ENCODE assay signal across 1 cellular context in the genomic region with DNA sequence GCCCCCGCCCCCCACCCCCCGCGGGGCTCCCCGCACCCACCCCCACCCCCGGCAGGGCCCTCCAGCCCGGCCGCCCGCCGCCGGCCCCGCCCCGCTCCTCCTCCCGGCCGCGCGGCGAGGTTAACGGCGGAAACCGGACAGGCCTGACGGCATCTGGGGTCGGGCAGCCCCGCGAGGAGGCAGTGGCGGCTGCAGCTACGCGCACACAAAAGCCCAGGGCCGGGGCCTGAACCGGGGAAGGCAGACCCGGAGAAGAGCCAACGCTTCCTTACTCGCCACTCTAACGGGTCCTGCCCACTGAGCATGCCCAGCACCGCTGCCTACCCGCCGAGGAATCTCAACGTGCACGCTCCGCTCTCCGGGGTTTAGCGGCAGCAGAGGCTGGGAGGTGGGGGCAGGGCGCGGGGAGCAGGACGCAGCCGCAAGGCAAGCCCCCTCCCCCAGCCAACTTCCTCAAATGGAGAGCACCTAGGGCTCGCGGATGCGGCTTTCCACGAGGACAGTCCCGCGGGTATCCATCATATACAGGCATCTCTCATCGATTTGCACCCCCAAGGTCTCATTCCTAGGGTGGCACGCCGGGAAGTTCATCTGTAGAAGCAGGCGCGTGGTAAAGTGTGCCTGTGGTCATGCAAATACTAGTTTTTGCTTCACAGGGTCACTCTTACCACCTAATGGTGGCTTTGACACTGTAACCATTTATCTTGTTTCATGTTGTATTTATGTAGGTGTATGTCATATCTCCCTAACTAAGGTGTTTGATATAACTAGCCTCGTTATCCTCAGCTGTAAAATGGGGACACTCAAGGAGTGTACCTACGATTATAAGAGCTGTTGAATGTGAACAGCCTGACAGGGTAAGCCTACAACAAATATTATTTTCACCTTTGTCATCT.
A peak's percentile ranks its signal among the peaks of the same experiment; 100 is the strongest.
TF ChIP-seq lines count a peak whose summit lies in the region.

A gene (minus strand): TSS at position 339 of the 896 bp plus-strand sequence. CDS start 761 bp downstream, outside the sequence.

TF ChIP-seq in HepG2, 621 proteins besides CTCF, POLR2A, EP300 and RAD21 (continued from another document and continues in another):
- TF ChIP-seq, protein P1, sequence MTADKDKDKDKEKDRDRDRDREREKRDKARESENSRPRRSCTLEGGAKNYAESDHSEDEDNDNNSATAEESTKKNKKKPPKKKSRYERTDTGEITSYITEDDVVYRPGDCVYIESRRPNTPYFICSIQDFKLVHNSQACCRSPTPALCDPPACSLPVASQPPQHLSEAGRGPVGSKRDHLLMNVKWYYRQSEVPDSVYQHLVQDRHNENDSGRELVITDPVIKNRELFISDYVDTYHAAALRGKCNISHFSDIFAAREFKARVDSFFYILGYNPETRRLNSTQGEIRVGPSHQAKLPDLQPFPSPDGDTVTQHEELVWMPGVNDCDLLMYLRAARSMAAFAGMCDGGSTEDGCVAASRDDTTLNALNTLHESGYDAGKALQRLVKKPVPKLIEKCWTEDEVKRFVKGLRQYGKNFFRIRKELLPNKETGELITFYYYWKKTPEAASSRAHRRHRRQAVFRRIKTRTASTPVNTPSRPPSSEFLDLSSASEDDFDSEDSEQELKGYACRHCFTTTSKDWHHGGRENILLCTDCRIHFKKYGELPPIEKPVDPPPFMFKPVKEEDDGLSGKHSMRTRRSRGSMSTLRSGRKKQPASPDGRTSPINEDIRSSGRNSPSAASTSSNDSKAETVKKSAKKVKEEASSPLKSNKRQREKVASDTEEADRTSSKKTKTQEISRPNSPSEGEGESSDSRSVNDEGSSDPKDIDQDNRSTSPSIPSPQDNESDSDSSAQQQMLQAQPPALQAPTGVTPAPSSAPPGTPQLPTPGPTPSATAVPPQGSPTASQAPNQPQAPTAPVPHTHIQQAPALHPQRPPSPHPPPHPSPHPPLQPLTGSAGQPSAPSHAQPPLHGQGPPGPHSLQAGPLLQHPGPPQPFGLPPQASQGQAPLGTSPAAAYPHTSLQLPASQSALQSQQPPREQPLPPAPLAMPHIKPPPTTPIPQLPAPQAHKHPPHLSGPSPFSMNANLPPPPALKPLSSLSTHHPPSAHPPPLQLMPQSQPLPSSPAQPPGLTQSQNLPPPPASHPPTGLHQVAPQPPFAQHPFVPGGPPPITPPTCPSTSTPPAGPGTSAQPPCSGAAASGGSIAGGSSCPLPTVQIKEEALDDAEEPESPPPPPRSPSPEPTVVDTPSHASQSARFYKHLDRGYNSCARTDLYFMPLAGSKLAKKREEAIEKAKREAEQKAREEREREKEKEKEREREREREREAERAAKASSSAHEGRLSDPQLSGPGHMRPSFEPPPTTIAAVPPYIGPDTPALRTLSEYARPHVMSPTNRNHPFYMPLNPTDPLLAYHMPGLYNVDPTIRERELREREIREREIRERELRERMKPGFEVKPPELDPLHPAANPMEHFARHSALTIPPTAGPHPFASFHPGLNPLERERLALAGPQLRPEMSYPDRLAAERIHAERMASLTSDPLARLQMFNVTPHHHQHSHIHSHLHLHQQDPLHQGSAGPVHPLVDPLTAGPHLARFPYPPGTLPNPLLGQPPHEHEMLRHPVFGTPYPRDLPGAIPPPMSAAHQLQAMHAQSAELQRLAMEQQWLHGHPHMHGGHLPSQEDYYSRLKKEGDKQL (CRISPR knock-in tag; IDR thresholded peaks at IDR 0.05; ENCODE audit: low read depth) = 0 out of 2 replicates have a peak, but pooled peaks have one; percentile 65
- TF ChIP-seq GABPB1 (CRISPR knock-in tag; IDR thresholded peaks at IDR 0.05) (peak; percentile 87), XBP1 (CRISPR knock-in tag; IDR thresholded peaks at IDR 0.05) (peak; percentile 85; the same call in 1 of the 2 replicates), KDM3A (CRISPR knock-in tag; IDR thresholded peaks at IDR 0.05; ENCODE audit: low read depth) (peak; percentile 95), ZNF878 (CRISPR knock-in tag; IDR thresholded peaks at IDR 0.05) (peak; percentile 69; the same call in 1 of the 2 replicates), ZBTB1 (CRISPR knock-in tag; IDR thresholded peaks at IDR 0.05; ENCODE audit: borderline replicate concordance) (peak; percentile 78), GTF2F1 (IDR thresholded peaks at IDR 0.05; ENCODE audit: low read length) (0 out of 2 replicates have a peak, but pooled peaks have one; percentile 33), TSC22D2 (CRISPR knock-in tag; IDR thresholded peaks at IDR 0.05; ENCODE audit: borderline replicate concordance) (peak; percentile 94; the same call in 1 of the 2 replicates), TAF15 (IDR thresholded peaks at IDR 0.05; ENCODE audit: low read depth, low read length, poor library complexity, severe bottlenecking) (peak; percentile 99), CC2D1A (CRISPR knock-in tag; IDR thresholded peaks at IDR 0.05) (no peak), ZNF557 (CRISPR knock-in tag; IDR thresholded peaks at IDR 0.05) (peak; percentile 95), ZFY (CRISPR knock-in tag; IDR thresholded peaks at IDR 0.05) (peak; percentile 91), NFRKB (IDR thresholded peaks at IDR 0.05) (no peak), NCOA2 (CRISPR knock-in tag; IDR thresholded peaks at IDR 0.05) (peak; percentile 69), HMGA1 (CRISPR knock-in tag; conservative IDR thresholded peaks at IDR 0.05) (no peak), TGIF2 (CRISPR knock-in tag; IDR thresholded peaks at IDR 0.05) (peak; percentile 60), ZNF709 (CRISPR knock-in tag; IDR thresholded peaks at IDR 0.05) (peak; percentile 90; the same call in 1 of the 2 replicates), POLR2AphosphoS2 (IDR thresholded peaks at IDR 0.05; ENCODE audit: low read depth, low read length) (no peak), ZNF317 (CRISPR knock-in tag; IDR thresholded peaks at IDR 0.05) (peak; percentile 91), ZBTB42 (CRISPR knock-in tag; IDR thresholded peaks at IDR 0.05) (peak; percentile 71; the same call in 1 of the 2 replicates), SMYD3 (CRISPR knock-in tag; IDR thresholded peaks at IDR 0.05) (peak; percentile 69; the same call in 1 of the 2 replicates), PRMT3 (CRISPR knock-in tag; IDR thresholded peaks at IDR 0.05; ENCODE audit: borderline replicate concordance, low read depth) (no peak), NFYC (CRISPR knock-in tag; IDR thresholded peaks at IDR 0.05) (peak; percentile 51), ZNF446 (CRISPR knock-in tag; IDR thresholded peaks at IDR 0.05) (no peak; the same call in 1 of the 2 replicates), ESRRA (CRISPR knock-in tag; IDR thresholded peaks at IDR 0.05; ENCODE audit: low read depth) (peak; percentile 73; the same call in 1 of the 2 replicates), ZNF616 (CRISPR knock-in tag; IDR thresholded peaks at IDR 0.05; ENCODE audit: low read depth) (peak; percentile 88; the same call in 1 of the 2 replicates), NPAS2 (CRISPR knock-in tag; IDR thresholded peaks at IDR 0.05; ENCODE audit: borderline replicate concordance) (no peak), RARG (CRISPR knock-in tag; IDR thresholded peaks at IDR 0.05; ENCODE audit: low read depth) (peak; percentile 86; the same call in 1 of the 2 replicates), ZNF772 (CRISPR knock-in tag; IDR thresholded peaks at IDR 0.05) (peak; percentile 99), ZNF607 (CRISPR knock-in tag; IDR thresholded peaks at IDR 0.05; ENCODE audit: borderline replicate concordance) (peak; percentile 84; the same call in 1 of the 2 replicates), ARHGAP35 (CRISPR knock-in tag; IDR thresholded peaks at IDR 0.05; ENCODE audit: borderline replicate concordance) (peak; percentile 93), TAF1 (CRISPR knock-in tag; IDR thresholded peaks at IDR 0.05) (peak; percentile 90), MLLT10 (CRISPR knock-in tag; IDR thresholded peaks at IDR 0.05) (no peak), FOSL2 (CRISPR knock-in tag; IDR thresholded peaks at IDR 0.05) (peak; percentile 73)
- TF ChIP-seq, protein P2, sequence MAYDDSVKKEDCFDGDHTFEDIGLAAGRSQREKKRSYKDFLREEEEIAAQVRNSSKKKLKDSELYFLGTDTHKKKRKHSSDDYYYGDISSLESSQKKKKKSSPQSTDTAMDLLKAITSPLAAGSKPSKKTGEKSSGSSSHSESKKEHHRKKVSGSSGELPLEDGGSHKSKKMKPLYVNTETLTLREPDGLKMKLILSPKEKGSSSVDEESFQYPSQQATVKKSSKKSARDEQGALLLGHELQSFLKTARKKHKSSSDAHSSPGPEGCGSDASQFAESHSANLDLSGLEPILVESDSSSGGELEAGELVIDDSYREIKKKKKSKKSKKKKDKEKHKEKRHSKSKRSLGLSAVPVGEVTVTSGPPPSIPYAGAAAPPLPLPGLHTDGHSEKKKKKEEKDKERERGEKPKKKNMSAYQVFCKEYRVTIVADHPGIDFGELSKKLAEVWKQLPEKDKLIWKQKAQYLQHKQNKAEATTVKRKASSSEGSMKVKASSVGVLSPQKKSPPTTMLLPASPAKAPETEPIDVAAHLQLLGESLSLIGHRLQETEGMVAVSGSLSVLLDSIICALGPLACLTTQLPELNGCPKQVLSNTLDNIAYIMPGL (CRISPR knock-in tag; IDR thresholded peaks at IDR 0.05; ENCODE audit: borderline replicate concordance in 1 of 2, low read depth in 1 of 2) = peak; percentile 93 to 96
- TF ChIP-seq, protein P3, sequence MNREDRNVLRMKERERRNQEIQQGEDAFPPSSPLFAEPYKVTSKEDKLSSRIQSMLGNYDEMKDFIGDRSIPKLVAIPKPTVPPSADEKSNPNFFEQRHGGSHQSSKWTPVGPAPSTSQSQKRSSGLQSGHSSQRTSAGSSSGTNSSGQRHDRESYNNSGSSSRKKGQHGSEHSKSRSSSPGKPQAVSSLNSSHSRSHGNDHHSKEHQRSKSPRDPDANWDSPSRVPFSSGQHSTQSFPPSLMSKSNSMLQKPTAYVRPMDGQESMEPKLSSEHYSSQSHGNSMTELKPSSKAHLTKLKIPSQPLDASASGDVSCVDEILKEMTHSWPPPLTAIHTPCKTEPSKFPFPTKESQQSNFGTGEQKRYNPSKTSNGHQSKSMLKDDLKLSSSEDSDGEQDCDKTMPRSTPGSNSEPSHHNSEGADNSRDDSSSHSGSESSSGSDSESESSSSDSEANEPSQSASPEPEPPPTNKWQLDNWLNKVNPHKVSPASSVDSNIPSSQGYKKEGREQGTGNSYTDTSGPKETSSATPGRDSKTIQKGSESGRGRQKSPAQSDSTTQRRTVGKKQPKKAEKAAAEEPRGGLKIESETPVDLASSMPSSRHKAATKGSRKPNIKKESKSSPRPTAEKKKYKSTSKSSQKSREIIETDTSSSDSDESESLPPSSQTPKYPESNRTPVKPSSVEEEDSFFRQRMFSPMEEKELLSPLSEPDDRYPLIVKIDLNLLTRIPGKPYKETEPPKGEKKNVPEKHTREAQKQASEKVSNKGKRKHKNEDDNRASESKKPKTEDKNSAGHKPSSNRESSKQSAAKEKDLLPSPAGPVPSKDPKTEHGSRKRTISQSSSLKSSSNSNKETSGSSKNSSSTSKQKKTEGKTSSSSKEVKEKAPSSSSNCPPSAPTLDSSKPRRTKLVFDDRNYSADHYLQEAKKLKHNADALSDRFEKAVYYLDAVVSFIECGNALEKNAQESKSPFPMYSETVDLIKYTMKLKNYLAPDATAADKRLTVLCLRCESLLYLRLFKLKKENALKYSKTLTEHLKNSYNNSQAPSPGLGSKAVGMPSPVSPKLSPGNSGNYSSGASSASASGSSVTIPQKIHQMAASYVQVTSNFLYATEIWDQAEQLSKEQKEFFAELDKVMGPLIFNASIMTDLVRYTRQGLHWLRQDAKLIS (CRISPR knock-in tag; IDR thresholded peaks at IDR 0.05) = peak; percentile 72; the same call in 1 of the 2 replicates
- TF ChIP-seq, protein P4, sequence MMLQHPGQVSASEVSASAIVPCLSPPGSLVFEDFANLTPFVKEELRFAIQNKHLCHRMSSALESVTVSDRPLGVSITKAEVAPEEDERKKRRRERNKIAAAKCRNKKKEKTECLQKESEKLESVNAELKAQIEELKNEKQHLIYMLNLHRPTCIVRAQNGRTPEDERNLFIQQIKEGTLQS (CRISPR knock-in tag; IDR thresholded peaks at IDR 0.05) = peak; percentile 46; the same call in 1 of the 2 replicates
- TF ChIP-seq, protein P5, sequence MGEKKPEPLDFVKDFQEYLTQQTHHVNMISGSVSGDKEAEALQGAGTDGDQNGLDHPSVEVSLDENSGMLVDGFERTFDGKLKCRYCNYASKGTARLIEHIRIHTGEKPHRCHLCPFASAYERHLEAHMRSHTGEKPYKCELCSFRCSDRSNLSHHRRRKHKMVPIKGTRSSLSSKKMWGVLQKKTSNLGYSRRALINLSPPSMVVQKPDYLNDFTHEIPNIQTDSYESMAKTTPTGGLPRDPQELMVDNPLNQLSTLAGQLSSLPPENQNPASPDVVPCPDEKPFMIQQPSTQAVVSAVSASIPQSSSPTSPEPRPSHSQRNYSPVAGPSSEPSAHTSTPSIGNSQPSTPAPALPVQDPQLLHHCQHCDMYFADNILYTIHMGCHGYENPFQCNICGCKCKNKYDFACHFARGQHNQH (CRISPR knock-in tag; IDR thresholded peaks at IDR 0.05) = peak; percentile 99
- TF ChIP-seq, protein P6, sequence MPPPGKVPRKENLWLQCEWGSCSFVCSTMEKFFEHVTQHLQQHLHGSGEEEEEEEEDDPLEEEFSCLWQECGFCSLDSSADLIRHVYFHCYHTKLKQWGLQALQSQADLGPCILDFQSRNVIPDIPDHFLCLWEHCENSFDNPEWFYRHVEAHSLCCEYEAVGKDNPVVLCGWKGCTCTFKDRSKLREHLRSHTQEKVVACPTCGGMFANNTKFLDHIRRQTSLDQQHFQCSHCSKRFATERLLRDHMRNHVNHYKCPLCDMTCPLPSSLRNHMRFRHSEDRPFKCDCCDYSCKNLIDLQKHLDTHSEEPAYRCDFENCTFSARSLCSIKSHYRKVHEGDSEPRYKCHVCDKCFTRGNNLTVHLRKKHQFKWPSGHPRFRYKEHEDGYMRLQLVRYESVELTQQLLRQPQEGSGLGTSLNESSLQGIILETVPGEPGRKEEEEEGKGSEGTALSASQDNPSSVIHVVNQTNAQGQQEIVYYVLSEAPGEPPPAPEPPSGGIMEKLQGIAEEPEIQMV (CRISPR knock-in tag; IDR thresholded peaks at IDR 0.05; ENCODE audit: low read depth) = peak; percentile 87
- TF ChIP-seq, protein P7, sequence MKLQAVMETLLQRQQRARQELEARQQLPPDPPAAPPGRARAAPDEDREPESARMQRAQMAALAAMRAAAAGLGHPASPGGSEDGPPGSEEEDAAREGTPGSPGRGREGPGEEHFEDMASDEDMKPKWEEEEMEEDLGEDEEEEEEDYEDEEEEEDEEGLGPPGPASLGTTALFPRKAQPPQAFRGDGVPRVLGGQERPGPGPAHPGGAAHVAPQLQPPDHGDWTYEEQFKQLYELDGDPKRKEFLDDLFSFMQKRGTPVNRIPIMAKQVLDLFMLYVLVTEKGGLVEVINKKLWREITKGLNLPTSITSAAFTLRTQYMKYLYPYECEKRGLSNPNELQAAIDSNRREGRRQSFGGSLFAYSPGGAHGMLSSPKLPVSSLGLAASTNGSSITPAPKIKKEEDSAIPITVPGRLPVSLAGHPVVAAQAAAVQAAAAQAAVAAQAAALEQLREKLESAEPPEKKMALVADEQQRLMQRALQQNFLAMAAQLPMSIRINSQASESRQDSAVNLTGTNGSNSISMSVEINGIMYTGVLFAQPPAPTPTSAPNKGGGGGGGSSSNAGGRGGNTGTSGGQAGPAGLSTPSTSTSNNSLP (IDR thresholded peaks at IDR 0.05; ENCODE audit: low read depth, low read length) = peak; percentile 54
